33 cellular contexts compared by ENCODE assay signal in the genomic region with DNA sequence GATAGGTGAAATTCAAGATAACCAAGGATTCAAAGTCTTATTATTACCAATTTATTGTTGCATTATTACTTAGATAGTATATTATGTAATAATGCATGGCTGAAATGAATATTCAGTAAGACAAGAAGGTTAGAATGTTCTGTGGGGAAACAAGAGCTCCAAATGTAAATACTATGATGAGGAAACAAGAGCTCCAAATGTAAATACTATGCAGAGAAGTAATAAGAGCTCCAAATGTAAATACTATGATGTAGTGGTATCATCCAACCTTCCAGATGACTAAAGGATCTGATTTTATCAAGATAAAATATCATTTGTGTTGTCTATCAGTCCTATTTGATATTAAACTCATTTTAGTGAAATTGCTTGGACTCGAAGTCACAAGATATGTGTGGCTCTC.
DNase-seq lines count a peak whose midpoint lies in the region; ATAC-seq and TF ChIP-seq lines count a peak whose summit lies in the region.
"Had no signal": no experiment of that assay in that cellular context is flagged by ENCODE, and none has a peak within 500 bp of the region (broad histone marks: within the 10 kb centered on the region; RNA-seq: fewer than 3 reads in every experiment).

No MANE protein-coding gene starts in this region.

- no peak overlapping the region for H3K4me3 Mint-ChIP-seq in nephron progenitor cell
- H3K4me3 Mint-ChIP-seq: activated naive CD4-positive, alpha-beta T cell treated with anti-CD3 and anti-CD28 coated beads, Interleukin-2, amount 50 U/mL, for 24 hours; GM23338; HFFc6; natural killer cell; type B pancreatic cell had no signal

- H3K27me3 ChIP-seq in PC-3 (ENCODE audit: low read length), result no peaks in the 10 kb centered on the region
- H3K27me3 ChIP-seq: brain microvascular endothelial cell, esophagus muscularis mucosa, gastrocnemius medialis, hepatocyte, SJSA1 had no signal

- H3K36me3 ChIP-seq in PC-3 (ENCODE audit: low read depth, low read length), result no peaks in the 10 kb centered on the region
- H3K36me3 ChIP-seq: brain microvascular endothelial cell, esophagus muscularis mucosa, gastrocnemius medialis, SJSA1 had no signal

- H3K27ac ChIP-seq in PC-3 (ENCODE audit: low read length), result 0 out of 2 replicates have a peak overlapping the region, but pooled peaks have one; percentile 11
- H3K27ac ChIP-seq: brain microvascular endothelial cell, esophagus muscularis mucosa, gastrocnemius medialis, hepatocyte, SJSA1, VCaP had no signal

- peak; percentile 1 for DNase-seq in NCI-H2196 treated with DMSO at 0.1 percent for 48 hours (lab: John Stamatoyannopoulos, UW; ENCODE audit: unreplicated experiment)
- no peak for DNase-seq in NCI-H2196 (lab: John Stamatoyannopoulos, UW; ENCODE audit: unreplicated experiment)
- DNase-seq in NCI-H345 (lab: John Stamatoyannopoulos, UW), result peak; percentile 52
- peak; percentile 55 for DNase-seq in PC-3
- DNase-seq in activated CD4-positive, alpha-beta T cell treated with anti-CD3 and anti-CD28 coated beads, Interleukin-2, amount 50 U/mL, for 4 hours, result no peak
- DNase-seq in nephron progenitor cell, result no peak
- no peak for DNase-seq in foreskin fibroblast
- DNase-seq: 8988T; activated CD4-positive, alpha-beta T cell treated with anti-CD3 and anti-CD28 coated beads for 4 hours; amygdala; brain microvascular endothelial cell; C1 segment of cervical spinal cord; COR-L47; DMS79 treated with DMSO at 0.1 percent for 48 hours; gastrocnemius medialis; GF-D8; HFFc6; mucosa of descending colon; natural killer cell; NCI-H1048; NCI-H1930; NCI-H524 treated with DMSO at 0.1 percent for 48 hours; occipital lobe; stimulated activated CD4-positive, alpha-beta T cell treated with anti-CD3 and anti-CD28 coated beads, Interleukin-4, amount 100 ng/mL, for 24 hours; T1000 had no signal

- intact Hi-C loops in PC-3 (cut with micrococcal nuclease), result no loop called here

- peak; percentile 99 for ATAC-seq in PC-3
- ATAC-seq in GM21619 (IDR thresholded peaks at IDR 0.05; ENCODE audit: unreplicated experiment), result no peak
- ATAC-seq: gastrocnemius medialis, GM23338, mucosa of descending colon, natural killer cell had no signal

- CTCF ChIA-PET in PC-3 (lab: Charles Lee), result interaction anchor here (0.5 to 0.6 kb wide), 2 partner anchors 32 to 36 kb away, joined by 3 to 4 read pairs; no protein-coding TSS in a partner anchor

- H3K4me3 ChIP-seq in PC-3 (ENCODE audit: low read length), result no peak overlapping the region
- H3K4me3 ChIP-seq in foreskin fibroblast (ENCODE audit: low read depth in 1 of 2, low read length in 2 of 2), result no peak overlapping the region
- H3K4me3 ChIP-seq: esophagus muscularis mucosa, gastrocnemius medialis, GM23338, hepatocyte, mucosa of descending colon, SJSA1 had no signal

- no peaks in the 10 kb centered on the region for H3K79me2 ChIP-seq in PC-3 (ENCODE audit: low read length)
- H3K79me2 ChIP-seq: hepatocyte had no signal

- no peak overlapping the region for H3K9ac ChIP-seq in PC-3 (ENCODE audit: low read length)

- H3K4me2 ChIP-seq in PC-3 (ENCODE audit: low read length), result peak overlapping the region; percentile 15; the same call in 1 of the 2 replicates
- H3K4me2 ChIP-seq: GM23338, hepatocyte had no signal

- H3K9me3 Mint-ChIP-seq in nephron progenitor cell, result no peaks in the 10 kb centered on the region
- H3K9me3 Mint-ChIP-seq: GM23338, HFFc6, type B pancreatic cell had no signal

- no peaks in the 10 kb centered on the region for H3K9me2 ChIP-seq in PC-3 (replicated peaks; ENCODE audit: low read length)

- no peaks in the 10 kb centered on the region for H4K20me1 ChIP-seq in PC-3 (ENCODE audit: low read length)

- no peaks in the 10 kb centered on the region for H3K36me3 Mint-ChIP-seq in nephron progenitor cell (ENCODE audit: low read depth)
- H3K36me3 Mint-ChIP-seq: activated naive CD4-positive, alpha-beta T cell treated with anti-CD3 and anti-CD28 coated beads, Interleukin-2, amount 50 U/mL, for 24 hours; natural killer cell had no signal

- no peaks in the 10 kb centered on the region for H3K9me3 ChIP-seq in PC-3 (ENCODE audit: low read length)
- H3K9me3 ChIP-seq: esophagus muscularis mucosa, gastrocnemius medialis, mucosa of descending colon, SJSA1 had no signal

- no peak overlapping the region for H2AFZ ChIP-seq in PC-3 (ENCODE audit: low read length)
- H2AFZ ChIP-seq: GM23338, hepatocyte had no signal

- no TSS peak for BruUV-seq in PC-3 (replicated peaks; lab: Mats Ljungman, UMichigan)

- no peak for TF ChIP-seq CTCF in PC-3 (conservative IDR thresholded peaks at IDR 0.05; ENCODE audit: low read depth, low read length)
- TF ChIP-seq CTCF in nephron progenitor cell (IDR thresholded peaks at IDR 0.05), result no peak
- TF ChIP-seq CTCF in foreskin fibroblast (IDR thresholded peaks at IDR 0.05; ENCODE audit: low read depth, low read length), result no peak

- H3K27ac Mint-ChIP-seq in nephron progenitor cell, result no peak overlapping the region
- H3K27ac Mint-ChIP-seq: activated naive CD4-positive, alpha-beta T cell treated with anti-CD3 and anti-CD28 coated beads, Interleukin-2, amount 50 U/mL, for 24 hours; GM23338; HFFc6; natural killer cell; type B pancreatic cell had no signal

- H3K27me3 Mint-ChIP-seq in nephron progenitor cell (ENCODE audit: low read depth, poor library complexity), result no peaks in the 10 kb centered on the region
- H3K27me3 Mint-ChIP-seq: activated naive CD4-positive, alpha-beta T cell treated with anti-CD3 and anti-CD28 coated beads, Interleukin-2, amount 50 U/mL, for 24 hours; type B pancreatic cell had no signal

- peaks cover 13% of the 10 kb centered on the region for H3K4me1 ChIP-seq in PC-3 (ENCODE audit: insufficient read depth, low read length)
- H3K4me1 ChIP-seq: gastrocnemius medialis had no signal

- no peaks in the 10 kb centered on the region for H3F3A ChIP-seq in PC-3 (ENCODE audit: low read length, unreplicated experiment)

- peaks cover 15% of the 10 kb centered on the region for H3K4me1 Mint-ChIP-seq in nephron progenitor cell
- H3K4me1 Mint-ChIP-seq: activated naive CD4-positive, alpha-beta T cell treated with anti-CD3 and anti-CD28 coated beads, Interleukin-2, amount 50 U/mL, for 24 hours; natural killer cell had no signal

- POLR2A ChIA-PET in PC-3 (lab: Charles Lee; ENCODE audit: unreplicated experiment), result interaction anchor here (0.6 kb wide), 1 partner anchor 43 kb away, joined by 3 read pairs; no protein-coding TSS in a partner anchor

Comparison
In these comparisons a context has a peak if more than half of its experiments do, and no peak if none do; other contexts are left out.
1. DNase-seq: peak in NCI-H2196 treated with DMSO at 0.1 percent for 48 hours (single experiment), NCI-H345 (single experiment) and PC-3 (single experiment); none in NCI-H2196 (single experiment), activated CD4-positive, alpha-beta T cell treated with anti-CD3 and anti-CD28 coated beads, Interleukin-2, amount 50 U/mL, for 4 hours (0 of 2), nephron progenitor cell (single experiment) and foreskin fibroblast (0 of 2).